21 cellular contexts compared by ENCODE assay signal in genomic region chr2:235402444-235402843, GRCh38.
"Had no signal": no experiment of that assay in that cellular context is flagged by ENCODE, and none has a peak within 500 bp of the region (broad histone marks: within the 10 kb centered on the region; RNA-seq: fewer than 3 reads in every experiment).

No MANE protein-coding gene starts in this region.

- H3K27me3 ChIP-seq: esophagus muscularis mucosa, right lobe of liver, suprapubic skin had no signal

- H3K4me1 ChIP-seq: foreskin keratinocyte, heart left ventricle, right lobe of liver, suprapubic skin, tibial artery had no signal

- H3K36me3 Mint-ChIP-seq: activated CD8-positive, alpha-beta memory T cell treated with anti-CD3 and anti-CD28 coated beads, Interleukin-2, amount 10 ng/mL, durations not matched to agents 7 days and 5 days; activated naive CD4-positive, alpha-beta T cell treated with anti-CD3 and anti-CD28 coated beads, Interleukin-2, amount 50 U/mL, for 72 hours; brain; natural killer cell; T-cell had no signal

- H3K27ac Mint-ChIP-seq: activated B cell treated with CpG ODN at 0.5 μM for 24 hours; activated CD8-positive, alpha-beta memory T cell treated with anti-CD3 and anti-CD28 coated beads, Interleukin-2, amount 10 ng/mL, durations not matched to agents 7 days and 5 days; activated CD8-positive, alpha-beta T cell treated with anti-CD3 and anti-CD28 coated beads, Interleukin-2, amount 10 ng/mL, durations not matched to agents 7 days and 5 days; activated naive CD4-positive, alpha-beta T cell treated with anti-CD3 and anti-CD28 coated beads, Interleukin-2, amount 50 U/mL, for 72 hours; activated T-cell treated with anti-CD3 and anti-CD28 coated beads, Interleukin-2, amount 50 U/mL, for 72 hours; dendritic cell treated with granulocyte-macrophage colony-stimulating factor and Interleukin-4, amounts not matched to agents 40 ng/mL and 50 ng/mL, for 4 days; endodermal cell; memory B cell; natural killer cell; T-cell had no signal

- H3K9me3 Mint-ChIP-seq: activated B cell treated with CpG ODN at 0.5 μM for 24 hours; dendritic cell treated with granulocyte-macrophage colony-stimulating factor and Interleukin-4, amounts not matched to agents 40 ng/mL and 50 ng/mL, for 4 days; natural killer cell had no signal

- H3K36me3 ChIP-seq: esophagus muscularis mucosa, heart left ventricle, right lobe of liver, suprapubic skin, tibial artery had no signal

- H3K4me3 ChIP-seq: esophagus muscularis mucosa, heart left ventricle, right lobe of liver, suprapubic skin, tibial artery had no signal

- ATAC-seq: activated CD8-positive, alpha-beta memory T cell treated with anti-CD3 and anti-CD28 coated beads, Interleukin-2, amount 10 ng/mL, durations not matched to agents 7 days and 5 days; activated CD8-positive, alpha-beta T cell treated with anti-CD3 and anti-CD28 coated beads, Interleukin-2, amount 10 ng/mL, durations not matched to agents 7 days and 5 days; activated naive CD4-positive, alpha-beta T cell treated with anti-CD3 and anti-CD28 coated beads, Interleukin-2, amount 50 U/mL, for 72 hours; activated T-cell treated with anti-CD3 and anti-CD28 coated beads, Interleukin-2, amount 50 U/mL, for 72 hours; foreskin keratinocyte; heart left ventricle; natural killer cell; right lobe of liver; T-cell had no signal

- DNase-seq: activated B cell treated with CpG ODN at 0.5 μM for 24 hours; activated CD8-positive, alpha-beta memory T cell treated with anti-CD3 and anti-CD28 coated beads, Interleukin-2, amount 10 ng/mL, durations not matched to agents 7 days and 5 days; activated CD8-positive, alpha-beta T cell treated with anti-CD3 and anti-CD28 coated beads, Interleukin-2, amount 10 ng/mL, durations not matched to agents 7 days and 5 days; activated naive CD4-positive, alpha-beta T cell; activated T-cell treated with anti-CD3 and anti-CD28 coated beads, Interleukin-2, amount 50 U/mL, for 72 hours; anterior cingulate cortex; endodermal cell; foreskin keratinocyte; heart left ventricle; hypothalamus; natural killer cell; right lobe of liver; stimulated activated naive CD4-positive, alpha-beta T cell; T-cell; tibial artery had no signal

- H3K9me3 ChIP-seq: esophagus muscularis mucosa, heart left ventricle, right lobe of liver, suprapubic skin, tibial artery had no signal

- H3K4me3 Mint-ChIP-seq: activated B cell treated with CpG ODN at 0.5 μM for 24 hours; activated CD8-positive, alpha-beta memory T cell treated with anti-CD3 and anti-CD28 coated beads, Interleukin-2, amount 10 ng/mL, durations not matched to agents 7 days and 5 days; activated CD8-positive, alpha-beta T cell treated with anti-CD3 and anti-CD28 coated beads, Interleukin-2, amount 10 ng/mL, durations not matched to agents 7 days and 5 days; activated T-cell treated with anti-CD3 and anti-CD28 coated beads, Interleukin-2, amount 50 U/mL, for 72 hours; brain; dendritic cell treated with granulocyte-macrophage colony-stimulating factor and Interleukin-4, amounts not matched to agents 40 ng/mL and 50 ng/mL, for 4 days; endodermal cell; memory B cell; natural killer cell; T-cell had no signal

- H3K27me3 Mint-ChIP-seq: dendritic cell treated with granulocyte-macrophage colony-stimulating factor and Interleukin-4, amounts not matched to agents 40 ng/mL and 50 ng/mL, for 4 days had no signal

- H3K4me1 Mint-ChIP-seq: activated B cell treated with CpG ODN at 0.5 μM for 24 hours; activated CD8-positive, alpha-beta memory T cell treated with anti-CD3 and anti-CD28 coated beads, Interleukin-2, amount 10 ng/mL, durations not matched to agents 7 days and 5 days; memory B cell; natural killer cell; T-cell had no signal

- H3K27ac ChIP-seq: esophagus muscularis mucosa, foreskin keratinocyte, heart left ventricle, right lobe of liver, suprapubic skin, tibial artery had no signal
